ENCODE assay signal across 7 cellular contexts in the genomic region with DNA sequence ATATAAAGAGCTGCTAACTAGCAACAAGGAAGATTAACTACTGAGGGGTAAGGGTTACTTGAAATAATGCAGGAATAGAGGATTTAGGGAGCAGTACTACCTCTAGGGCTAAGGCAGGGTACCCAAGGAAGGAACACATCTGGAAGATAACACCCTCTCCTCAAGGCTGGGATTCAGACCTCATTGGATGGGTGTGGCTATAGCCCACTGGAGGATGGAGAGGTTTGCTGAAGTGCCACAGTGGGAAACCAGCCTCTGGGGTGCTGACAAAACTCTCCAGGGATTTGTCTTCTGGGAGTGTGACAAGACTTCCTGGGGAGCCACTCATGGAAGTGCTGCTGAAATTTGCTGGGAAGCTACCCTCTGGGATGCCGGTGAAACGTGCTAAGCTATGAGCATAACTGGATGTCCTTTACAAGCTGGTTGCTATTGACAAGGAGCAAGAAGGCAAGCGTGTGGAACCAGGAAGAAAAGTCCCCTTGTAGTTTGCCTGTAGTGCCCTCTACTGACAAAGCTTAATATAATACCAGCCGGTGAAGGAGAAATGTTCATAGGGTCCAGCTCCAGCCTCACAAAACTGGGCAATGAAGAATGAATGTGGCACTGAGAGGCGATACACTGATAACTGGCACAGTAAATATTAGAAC.
DNase-seq lines count a peak whose midpoint lies in the region; ATAC-seq and TF ChIP-seq lines count a peak whose summit lies in the region.

No MANE protein-coding gene starts in this region.

- intact Hi-C loops in spleen (cut with DNase I; ENCODE audit: low total_unique reads) = no loop called here

- H4K20me1 ChIP-seq in DND-41 (ENCODE audit: insufficient read depth, low read length) = no peaks in the 10 kb centered on the region

- ATAC-seq in DND-41 (ENCODE audit: insufficient read depth, low read depth) (no peak), GM19452 (IDR thresholded peaks at IDR 0.05; ENCODE audit: unreplicated experiment) (peak; percentile 61), HG03442 (IDR thresholded peaks at IDR 0.05; ENCODE audit: unreplicated experiment) (no peak)

- WGBS in spleen, 5 donors = 45 to 64% (median 58%) methylated on average over 5 of the region's 5 CpGs

- H3K9me3 ChIP-seq in DND-41 (ENCODE audit: insufficient read depth, low read length, severe bottlenecking) (peaks cover 3% of the 10 kb centered on the region), spleen (peaks cover 0 to 13% (median 8%) of the 10 kb centered on the region in 8 donors)

- H3K4me3 ChIP-seq in DND-41 (ENCODE audit: low read depth in 1 of 2, low read length in 2 of 2) (no peak overlapping the region), foreskin fibroblast (ENCODE audit: low read depth in 1 of 2, low read length in 2 of 2) (no peak overlapping the region), spleen (no peak overlapping the region)

- H3K4me1 ChIP-seq in DND-41 (ENCODE audit: insufficient read depth, low read length) (no peaks in the 10 kb centered on the region), spleen (peaks cover 0 to 18% (median 4%) of the 10 kb centered on the region in 6 donors)

- H3K36me3 ChIP-seq in DND-41 (ENCODE audit: insufficient read depth, low read length) (no peaks in the 10 kb centered on the region), spleen (no peaks in the 10 kb centered on the region)

- H3K27me3 ChIP-seq in DND-41 (ENCODE audit: insufficient read depth, low read length, poor library complexity) (no peaks in the 10 kb centered on the region), spleen (replicated peaks in 1 of 7) (no peaks in the 10 kb centered on the region)

- no peak overlapping the region for H3K9ac ChIP-seq in DND-41 (ENCODE audit: low read depth, low read length)

- no peak for TF ChIP-seq POLR2A in spleen (IDR thresholded peaks at IDR 0.05)

- TF ChIP-seq CTCF in DND-41 (IDR thresholded peaks at IDR 0.05; ENCODE audit: borderline replicate concordance, extremely low read depth, low read length, poor library complexity, severe bottlenecking) (peak; percentile 51), foreskin fibroblast (IDR thresholded peaks at IDR 0.05; ENCODE audit: low read depth, low read length) (peak; percentile 56), spleen (IDR thresholded peaks at IDR 0.05 in 8 of 11, conservative IDR thresholded peaks at IDR 0.05 in 3 of 11) (peak in 7 of 11 experiments; percentile 34 to 60 (median 43))

- no peaks in the 10 kb centered on the region for H3K79me2 ChIP-seq in DND-41 (ENCODE audit: insufficient read depth, low read length)

- H3K27ac ChIP-seq in DND-41 (ENCODE audit: low read length) (no peak overlapping the region), spleen (no peak overlapping the region)

- no peak overlapping the region for H3K4me2 ChIP-seq in DND-41 (ENCODE audit: insufficient read depth, low read length)

- DNase-seq in DND-41 (no peak), Kasumi-1 (lab: John Stamatoyannopoulos, UW) (peak; percentile 73 to 81), SKM-1 treated with dmso at 0.1 percent for 144 hours (lab: John Stamatoyannopoulos, UW; ENCODE audit: unreplicated experiment) (peak; percentile 76), foreskin fibroblast (peak; percentile 52 to 74), spleen (no peak)

- no peak overlapping the region for H2AFZ ChIP-seq in DND-41 (ENCODE audit: low read depth, low read length)

Comparison
In these comparisons a context has a peak if more than half of its experiments do, and no peak if none do; other contexts are left out.
1. DNase-seq: peak in Kasumi-1 (2 of 2), SKM-1 treated with dmso at 0.1 percent for 144 hours (single experiment) and foreskin fibroblast (2 of 2); none in DND-41 (single experiment) and spleen (single experiment).
2. Peak in every context shown above with its lines, with median percentiles within 50 percentile points of each other: CTCF ChIP-seq.